Comparison of ENCODE assay signal across 8 cellular contexts in genomic region chrX:40108084-40108958, GRCh38. TPM values are rescaled to one million over a fixed set of nuclear protein-coding genes. Genes with fewer than 3 reads are reported as not detected.
DNase-seq lines count a peak whose midpoint lies in the region; ATAC-seq and TF ChIP-seq lines count a peak whose summit lies in the region.

No MANE protein-coding gene starts in this region.

- no peak for ATAC-seq in CD4-positive, alpha-beta T cell (ENCODE audit: poor library complexity)
- no peak for ATAC-seq in activated naive CD8-positive, alpha-beta T cell treated with anti-CD3 and anti-CD28 coated beads, Interleukin-2, amount 50 U/mL, for 24 hours
- ATAC-seq in HG03095 (IDR thresholded peaks at IDR 0.05; ENCODE audit: unreplicated experiment) = no peak
- no peak for ATAC-seq in HG03342 (IDR thresholded peaks at IDR 0.05; ENCODE audit: unreplicated experiment)

- peaks cover 5% of the 10 kb centered on the region for H3K27me3 ChIP-seq in CD4-positive, alpha-beta T cell (ENCODE audit: control insufficient read depth, insufficient read depth, low read length)
- peaks cover 40% of the 10 kb centered on the region for H3K27me3 ChIP-seq in HUES6 (ENCODE audit: control insufficient read depth, insufficient read depth, low read length)
- H3K27me3 ChIP-seq in iPS DF 6.9 (ENCODE audit: control insufficient read depth, insufficient read depth, low read length) = peaks cover 11% of the 10 kb centered on the region
- peaks cover 0 to 21% (median 0%) of the 10 kb centered on the region in 3 donors for H3K27me3 ChIP-seq in sigmoid colon

- H3K27ac ChIP-seq in CD4-positive, alpha-beta T cell (ENCODE audit: low read depth, low read length) = no peak overlapping the region
- H3K27ac ChIP-seq in HUES6 (ENCODE audit: low read depth, low read length) (peak overlapping the region; percentile 74; the same call in 1 of the 2 replicates), iPS DF 6.9 (ENCODE audit: low read length) (no peak overlapping the region), sigmoid colon (peak overlapping the region; percentile 90 to 98 (median 94))

- TF ChIP-seq POLR2A in sigmoid colon (IDR thresholded peaks at IDR 0.05) = no peak

- H3K9me3 ChIP-seq in CD4-positive, alpha-beta T cell (ENCODE audit: control insufficient read depth, low read length) = no peaks in the 10 kb centered on the region
- H3K9me3 ChIP-seq in HUES6 (ENCODE audit: control insufficient read depth, insufficient read depth, low read depth, low read length) (no peaks in the 10 kb centered on the region; the same call in 1 of the 2 replicates), iPS DF 6.9 (ENCODE audit: control insufficient read depth, insufficient read depth, low read length) (no peaks in the 10 kb centered on the region), sigmoid colon (no peaks in the 10 kb centered on the region)

- no peak for TF ChIP-seq EP300 in sigmoid colon (IDR thresholded peaks at IDR 0.05)

- DNase-seq in CD4-positive, alpha-beta T cell = no peak
- DNase-seq in activated naive CD8-positive, alpha-beta T cell treated with anti-CD3 and anti-CD28 coated beads, Interleukin-2, amount 50 U/mL, for 24 hours = no peak
- DNase-seq in iPS DF 6.9 (ENCODE audit: low read depth, low spot score) (no peak), sigmoid colon (peak; percentile 84), NCI-H187 (lab: John Stamatoyannopoulos, UW) (no peak)

- no peak overlapping the region for H3K27ac Mint-ChIP-seq in CD4-positive, alpha-beta T cell
- H3K27ac Mint-ChIP-seq in activated naive CD8-positive, alpha-beta T cell treated with anti-CD3 and anti-CD28 coated beads, Interleukin-2, amount 50 U/mL, for 24 hours = no peak overlapping the region

- peak overlapping the region; percentile 84 for H3K4me3 Mint-ChIP-seq in CD4-positive, alpha-beta T cell
- peak overlapping the region; percentile 40 for H3K4me3 Mint-ChIP-seq in activated naive CD8-positive, alpha-beta T cell treated with anti-CD3 and anti-CD28 coated beads, Interleukin-2, amount 50 U/mL, for 24 hours

- H3K4me3 ChIP-seq in HUES6 (ENCODE audit: low read depth, low read length) = peak overlapping the region; percentile 58
- peak overlapping the region; percentile 37; the same call in 1 of the 2 replicates for H3K4me3 ChIP-seq in iPS DF 6.9 (ENCODE audit: low read length)
- H3K4me3 ChIP-seq in sigmoid colon = peak overlapping the region; percentile 27 to 72 (median 71)

- no peak for TF ChIP-seq CTCF in CD4-positive, alpha-beta T cell (IDR thresholded peaks at IDR 0.05)
- no peak for TF ChIP-seq CTCF in sigmoid colon (IDR thresholded peaks at IDR 0.05)

- H3K36me3 ChIP-seq in HUES6 (ENCODE audit: control insufficient read depth, insufficient read depth, low read length) (no peaks in the 10 kb centered on the region), iPS DF 6.9 (ENCODE audit: control insufficient read depth, insufficient read depth, low read length) (no peaks in the 10 kb centered on the region), sigmoid colon (no peaks in the 10 kb centered on the region)

- CTCF ChIA-PET in CD4-positive, alpha-beta T cell (lab: Charles Lee) = no interaction called here

- POLR2A ChIA-PET in CD4-positive, alpha-beta T cell (lab: Charles Lee) = interaction anchor here (0.6 to 4.9 kb wide), 5 partner anchors 11 to 68 kb away, joined by 3 to 63 read pairs (median 5); partner anchors contain the start of gene BCOR

- WGBS in iPS DF 6.9 (ENCODE audit: insufficient coverage, insufficient read length) = no CpG with 5 or more reads among the region's 73 CpGs
- 5 to 30% methylated on average over 73 of the region's 73 CpGs for WGBS in sigmoid colon, 2 donors

- peak overlapping the region; percentile 94 for H3K9ac ChIP-seq in HUES6 (ENCODE audit: low read length)

- no peaks in the 10 kb centered on the region for H3K27me3 Mint-ChIP-seq in CD4-positive, alpha-beta T cell
- H3K27me3 Mint-ChIP-seq in activated naive CD8-positive, alpha-beta T cell treated with anti-CD3 and anti-CD28 coated beads, Interleukin-2, amount 50 U/mL, for 24 hours = peaks cover 8% of the 10 kb centered on the region

- H3K4me1 ChIP-seq in HUES6 (ENCODE audit: control insufficient read depth, insufficient read depth, low read length) (peaks cover 15% of the 10 kb centered on the region; the same call in 1 of the 2 replicates), iPS DF 6.9 (ENCODE audit: control insufficient read depth, insufficient read depth, low read length) (peaks cover 2% of the 10 kb centered on the region), sigmoid colon (peaks cover 0 to 58% (median 28%) of the 10 kb centered on the region in 4 donors)

- no peaks in the 10 kb centered on the region for H3K9me3 Mint-ChIP-seq in CD4-positive, alpha-beta T cell
- no peaks in the 10 kb centered on the region for H3K9me3 Mint-ChIP-seq in activated naive CD8-positive, alpha-beta T cell treated with anti-CD3 and anti-CD28 coated beads, Interleukin-2, amount 50 U/mL, for 24 hours

- peaks cover 4% of the 10 kb centered on the region for H3K4me1 Mint-ChIP-seq in CD4-positive, alpha-beta T cell (ENCODE audit: low read depth)
- H3K4me1 Mint-ChIP-seq in activated naive CD8-positive, alpha-beta T cell treated with anti-CD3 and anti-CD28 coated beads, Interleukin-2, amount 50 U/mL, for 24 hours = peaks cover 11% of the 10 kb centered on the region

- intact Hi-C loops in CD4-positive, alpha-beta T cell (cut with DNase I, micrococcal nuclease) = no loop called here
- intact Hi-C loops in sigmoid colon (cut with DNase I) = loop anchor here (5.0 to 10.0 kb wide), 2 partner anchors 351 to 374 kb away; no protein-coding TSS in a partner anchor

- no peaks in the 10 kb centered on the region for H3K36me3 Mint-ChIP-seq in CD4-positive, alpha-beta T cell (ENCODE audit: low read depth)
- H3K36me3 Mint-ChIP-seq in activated naive CD8-positive, alpha-beta T cell treated with anti-CD3 and anti-CD28 coated beads, Interleukin-2, amount 50 U/mL, for 24 hours (ENCODE audit: low read depth) = no peaks in the 10 kb centered on the region

RNA-seq across cellular contexts. Expression of gene BCOR, which starts 10.6 kb away (rescaled TPM):
- total RNA-seq in CD4-positive, alpha-beta T cell = 10 to 100 TPM; 26.1 to 26.3 TPM
- total RNA-seq in sigmoid colon = 10 to 100 TPM; 15.8 to 31.6 (median 23.0) TPM
- polyA plus RNA-seq in sigmoid colon = 10 to 100 TPM in 1 of 3 donors, 1 to 10 TPM in 2; 3.5 to 11.5 (median 3.6) TPM

Comparison
In these comparisons a context has a peak if more than half of its experiments do, and no peak if none do; other contexts are left out.
1. H3K27ac ChIP-seq: peak in HUES6 (single experiment) and sigmoid colon (4 of 4); none in CD4-positive, alpha-beta T cell (single experiment) and iPS DF 6.9 (single experiment).
2. Peak in every context shown above with its lines, with median percentiles within 50 percentile points of each other: H3K4me3 ChIP-seq.